3 cellular contexts compared by ENCODE assay signal in genomic region chr4:110218935-110219334, GRCh38. TPM values are rescaled to one million over a fixed set of nuclear protein-coding genes. Genes with fewer than 3 reads are reported as not detected.
DNase-seq lines count a peak whose midpoint lies in the region; ATAC-seq, FAIRE-seq and TF ChIP-seq lines count a peak whose summit lies in the region.
"Not testable (repeated sequence)": the region's sequence is repeated elsewhere in the genome, so short reads cannot be mapped to it uniquely, and the experiment has no call there.

No MANE protein-coding gene starts in this region.

- not testable (repeated sequence) for H3K9me1 ChIP-seq in K562 (ENCODE audit: control insufficient read depth, insufficient read depth, low read length)

- in situ Hi-C loops in K562 (cut with MboI): not testable (repeated sequence)

- WGBS in K562 (ENCODE audit: insufficient coverage, low coverage, missing lambda C conversion rate): 20% methylated on average over 1 of the region's 1 CpG

- H3K4me1 ChIP-seq in HEK293 (ENCODE audit: control insufficient read depth, insufficient read depth, low read length); K562 (replicated peaks in 1 of 2; ENCODE audit: control insufficient read depth in 2 of 2, insufficient read depth in 2 of 2, low read length in 2 of 2): not testable (repeated sequence)

- peak; percentile 44 for DNase-seq in OCI-M1 (lab: John Stamatoyannopoulos, UW)
- not testable (repeated sequence) for DNase-seq in K562 (ENCODE audit: extremely low read depth in 1 of 4, low spot score in 3 of 4)

- TF ChIP-seq RAD21 in K562 (CRISPR knock-in tag; conservative IDR thresholded peaks at IDR 0.05 in 1 of 2, IDR thresholded peaks at IDR 0.05 in 1 of 2): not testable (repeated sequence)

- not testable (repeated sequence) for H3K79me2 ChIP-seq in K562 (ENCODE audit: control insufficient read depth, insufficient read depth, low read length)

- intact Hi-C loops in K562 (cut with micrococcal nuclease): loop anchor here (10.0 kb wide), 1 partner anchor 296 kb away; no protein-coding TSS in a partner anchor

- CTCF ChIA-PET in HEK293 (lab: Yijun Ruan, JAX); K562 (lab: Yijun Ruan, JAX; ENCODE audit: low intra/inter-chr PET ratio): not testable (repeated sequence)

- not testable (repeated sequence) for H3K27me3 ChIP-seq in K562 (ENCODE audit: control insufficient read depth in 2 of 2, insufficient read depth in 2 of 2, low read length in 2 of 2)

- not testable (repeated sequence) for TF ChIP-seq CTCF in HEK293 (tag by site-specific recombination; IDR thresholded peaks at IDR 0.05); K562 (IDR thresholded peaks at IDR 0.05 in 2 of 3, conservative IDR thresholded peaks at IDR 0.05 in 1 of 3; ENCODE audit: insufficient read depth in 2 of 3, low read depth in 1 of 3, low read length in 3 of 3)

- POLR2A ChIA-PET in HEK293 (lab: Yijun Ruan, JAX); K562 (lab: Yijun Ruan, JAX): not testable (repeated sequence)

- not testable (repeated sequence) for BruUV-seq in K562 (replicated peaks; lab: Mats Ljungman, UMichigan)

- not testable (repeated sequence) for H3K36me3 ChIP-seq in HEK293 (ENCODE audit: control insufficient read depth in 2 of 2, insufficient read depth in 1 of 2, low read length in 2 of 2); K562 (ENCODE audit: control insufficient read depth, insufficient read depth, low read length)

- H3K9ac ChIP-seq in K562 (ENCODE audit: insufficient read depth in 1 of 2, low read depth in 2 of 2, low read length in 2 of 2): not testable (repeated sequence)

- not testable (repeated sequence) for H2AFZ ChIP-seq in K562 (ENCODE audit: low read depth, low read length)

- H3K4me3 ChIP-seq in HEK293 (ENCODE audit: low read depth, low read length); K562: not testable (repeated sequence)

- not testable (repeated sequence) for FAIRE-seq in K562 (lab: Jason Lieb, UNC)

- not testable (repeated sequence) for H4K20me1 ChIP-seq in K562 (replicated peaks; ENCODE audit: control insufficient read depth, insufficient read depth, low read length)

- ATAC-seq in K562: not testable (repeated sequence)

- not testable (repeated sequence) for H3K4me2 ChIP-seq in K562 (ENCODE audit: insufficient read depth, low read length)

- not testable (repeated sequence) for H3K9me3 ChIP-seq in HEK293 (ENCODE audit: control insufficient read depth, insufficient read depth, low read depth, low read length); K562 (replicated peaks; ENCODE audit: control insufficient read depth, insufficient read depth, low read depth, low read length)

- TF ChIP-seq EP300 in K562 (IDR thresholded peaks at IDR 0.05; ENCODE audit: low read length): not testable (repeated sequence)

- not testable (repeated sequence) for H3K27ac ChIP-seq in HEK293 (ENCODE audit: extremely low read depth, low read depth, low read length); K562 (ENCODE audit: extremely low read depth, low read depth, low read length)

- TF ChIP-seq POLR2A in K562 (conservative IDR thresholded peaks at IDR 0.05): not testable (repeated sequence)

TF ChIP-seq in HEK293, 187 proteins besides CTCF, POLR2A, EP300 and RAD21:
- TF ChIP-seq ZNF707 (tag by site-specific recombination; IDR thresholded peaks at IDR 0.05): peak; percentile 80

TF ChIP-seq in K562, 482 proteins besides CTCF, POLR2A, EP300 and RAD21:
- TF ChIP-seq TRIM28 (IDR thresholded peaks at IDR 0.05) (peak; percentile 46; the same call in 1 of the 2 replicates), ZNF707 (CRISPR knock-in tag; conservative IDR thresholded peaks at IDR 0.05) (peak; percentile 95)

RNA-seq across cellular contexts. Expression of gene ELOVL6, which starts 20.5 kb away (rescaled TPM):
- total RNA-seq in K562 (2011; cell fraction: chromatin; rRNA removed; ENCODE audit: low replicate concordance): 35.9 and 91.6 TPM in 2 replicates
- 22.5 and 58.2 TPM in 2 replicates for total RNA-seq in K562 (2011; cell fraction: nucleolus; rRNA removed)
- 57.6 and 78.6 TPM in 2 replicates for total RNA-seq in K562 (2011; cell fraction: nucleoplasm; rRNA removed)
- total RNA-seq in K562 (2014; rRNA removed): 18.3 and 18.4 TPM in 2 replicates
- 51.0 and 56.5 TPM in 2 replicates for total RNA-seq in K562 (2014; rRNA removed; fragmentation: Illumina TruSeq; extraction: Trizol)
- 34.0 and 36.4 TPM in 2 replicates for total RNA-seq in K562 (2015; rRNA removed; fragmentation: Illumina TruSeq; extraction: Trizol)
- 50.4 and 55.0 TPM in 2 replicates for total RNA-seq in K562 (2021)
- 72.9 and 81.1 TPM in 2 replicates for polyA plus RNA-seq in K562 (2011; rRNA removed)
- polyA plus RNA-seq in K562 (2011; cell fraction: cytosol; rRNA removed): 21.1 and 30.4 TPM in 2 replicates
- polyA plus RNA-seq in K562 (2011; cell fraction: nucleus; rRNA removed): 29.4 and 50.1 TPM in 2 replicates
- polyA plus RNA-seq in K562 (2012): 31.1 and 56.7 TPM in 2 replicates
- 58.8 and 82.6 TPM in 2 replicates for polyA plus RNA-seq in K562 (2014; fragmentation: Illumina TruSeq; extraction: Trizol)
- 10 to 100 TPM; 30.9 to 31.0 TPM for polyA plus RNA-seq in K562 (2014; fragmentation: Nextera tagmentation; extraction: Ambion mirVana)
- polyA plus RNA-seq in K562 (2014; rRNA removed): 46.0 and 77.8 TPM in 2 replicates
- polyA minus RNA-seq in K562 (2011; rRNA and poly(A)+ RNA removed): 66.7 and 67.9 TPM in 2 replicates
- polyA minus RNA-seq in K562 (2011; cell fraction: cytosol; rRNA and poly(A)+ RNA removed): 18.6 and 21.9 TPM in 2 replicates
- polyA minus RNA-seq in K562 (2011; cell fraction: nucleus; rRNA and poly(A)+ RNA removed): 19.7 and 20.5 TPM in 2 replicates
